21 cellular contexts compared by ENCODE assay signal in genomic region chr6:165641672-165642156, GRCh38. TPM values are rescaled to one million over a fixed set of nuclear protein-coding genes. Genes with fewer than 3 reads are reported as not detected.
"Had no signal": no experiment of that assay in that cellular context is flagged by ENCODE, and none has a peak within 500 bp of the region (broad histone marks: within the 10 kb centered on the region; RNA-seq: fewer than 3 reads in every experiment).

No MANE protein-coding gene starts in this region.

- H3K4me1 ChIP-seq: pancreas, suprapubic skin, upper lobe of left lung had no signal

- H3K27ac Mint-ChIP-seq: activated CD4-positive, alpha-beta T cell treated with anti-CD3 and anti-CD28 coated beads for 36 hours; activated naive CD4-positive, alpha-beta T cell treated with anti-CD3 and anti-CD28 coated beads, Interleukin-2, amount 50 U/mL, for 72 hours; activated T-helper 1 cell treated with anti-CD3 and anti-CD28 coated beads, Interleukin-12 subunit alpha, Interleukin-12 subunit beta, Interleukin-2, Interleukin-4 antibody, amounts not matched to agents 30 ng/mL and 10 ng/mL and 1 ng/mL, durations not matched to agents 14 hours and 24 hours and 36 hours; dendritic cell treated with granulocyte-macrophage colony-stimulating factor and Interleukin-4, amounts not matched to agents 40 ng/mL and 50 ng/mL, for 4 days; memory B cell; naive thymus-derived CD8-positive, alpha-beta T cell; stimulated activated naive CD8-positive, alpha-beta T cell treated with anti-CD3 and anti-CD28 coated beads, Interleukin-15, Interleukin-2, amounts not matched to agents 100 ng/mL and 50 ng/mL, for 24 hours; WTC11 had no signal

- H3K36me3 ChIP-seq: gastroesophageal sphincter, heart left ventricle, neutrophil, pancreas, suprapubic skin, upper lobe of left lung had no signal

- H3K9me3 Mint-ChIP-seq: activated T-helper 1 cell treated with anti-CD3 and anti-CD28 coated beads, Interleukin-12 subunit alpha, Interleukin-12 subunit beta, Interleukin-2, Interleukin-4 antibody, amounts not matched to agents 30 ng/mL and 10 ng/mL and 1 ng/mL, durations not matched to agents 14 hours and 24 hours and 36 hours; dendritic cell treated with granulocyte-macrophage colony-stimulating factor and Interleukin-4, amounts not matched to agents 40 ng/mL and 50 ng/mL, for 4 days; stimulated activated naive CD8-positive, alpha-beta T cell treated with anti-CD3 and anti-CD28 coated beads, Interleukin-15, Interleukin-2, amounts not matched to agents 100 ng/mL and 50 ng/mL, for 24 hours; WTC11 had no signal

- H3K4me3 ChIP-seq: gastroesophageal sphincter, heart left ventricle, pancreas, suprapubic skin, upper lobe of left lung had no signal

- H3K27me3 ChIP-seq: heart left ventricle, neutrophil, pancreas, suprapubic skin, upper lobe of left lung had no signal

- H3K9me3 ChIP-seq: gastroesophageal sphincter, heart left ventricle, neutrophil, pancreas, suprapubic skin, upper lobe of left lung had no signal

- H3K4me3 Mint-ChIP-seq: activated CD4-positive, alpha-beta T cell treated with anti-CD3 and anti-CD28 coated beads for 36 hours; activated T-helper 1 cell treated with anti-CD3 and anti-CD28 coated beads, Interleukin-12 subunit alpha, Interleukin-12 subunit beta, Interleukin-2, Interleukin-4 antibody, amounts not matched to agents 30 ng/mL and 10 ng/mL and 1 ng/mL, durations not matched to agents 14 hours and 24 hours and 36 hours; dendritic cell treated with granulocyte-macrophage colony-stimulating factor and Interleukin-4, amounts not matched to agents 40 ng/mL and 50 ng/mL, for 4 days; memory B cell; naive thymus-derived CD8-positive, alpha-beta T cell; stimulated activated naive CD8-positive, alpha-beta T cell treated with anti-CD3 and anti-CD28 coated beads, Interleukin-15, Interleukin-2, amounts not matched to agents 100 ng/mL and 50 ng/mL, for 24 hours; WTC11 had no signal

- H3K36me3 Mint-ChIP-seq: activated naive CD4-positive, alpha-beta T cell treated with anti-CD3 and anti-CD28 coated beads, Interleukin-2, amount 50 U/mL, for 72 hours; memory B cell; naive thymus-derived CD8-positive, alpha-beta T cell; WTC11 had no signal

- ATAC-seq: activated CD4-positive, alpha-beta T cell treated with anti-CD3 and anti-CD28 coated beads for 36 hours; activated naive CD4-positive, alpha-beta T cell treated with anti-CD3 and anti-CD28 coated beads, Interleukin-2, amount 50 U/mL, for 72 hours; esophagus mucosa; gastroesophageal sphincter; naive thymus-derived CD8-positive, alpha-beta T cell; pancreas; WTC11 had no signal

- H3K27me3 Mint-ChIP-seq: dendritic cell treated with granulocyte-macrophage colony-stimulating factor and Interleukin-4, amounts not matched to agents 40 ng/mL and 50 ng/mL, for 4 days had no signal

- H3K4me1 Mint-ChIP-seq: activated CD4-positive, alpha-beta T cell treated with anti-CD3 and anti-CD28 coated beads for 36 hours; memory B cell; naive thymus-derived CD8-positive, alpha-beta T cell had no signal

- DNase-seq: activated CD4-positive, alpha-beta T cell treated with anti-CD3 and anti-CD28 coated beads for 36 hours; activated CD4-positive, alpha-beta T cell treated with anti-CD3 and anti-CD28 coated beads, Interleukin-2, amount 50 U/mL, for 48 hours; activated gamma-delta T cell treated with Interleukin-2 at 50 U/mL for 16 hours; activated T-cell treated with anti-CD3 and anti-CD28 coated beads for 4 hours; effector CD8-positive, alpha-beta T cell; heart left ventricle; left ventricle myocardium superior; naive thymus-derived CD8-positive, alpha-beta T cell; pancreas had no signal

RNA-seq across cellular contexts. Expression of gene PDE10A, which starts 21.3 kb away (rescaled TPM):
- total RNA-seq: activated CD4-positive, alpha-beta T cell treated with anti-CD3 and anti-CD28 coated beads for 36 hours; activated naive CD4-positive, alpha-beta T cell treated with anti-CD3 and anti-CD28 coated beads, Interleukin-2, amount 50 U/mL, for 72 hours; activated T-helper 1 cell treated with anti-CD3 and anti-CD28 coated beads, Interleukin-12 subunit alpha, Interleukin-12 subunit beta, Interleukin-2, Interleukin-4 antibody, amounts not matched to agents 30 ng/mL and 10 ng/mL and 1 ng/mL, durations not matched to agents 14 hours and 24 hours and 36 hours; naive thymus-derived CD8-positive, alpha-beta T cell; T-helper 2 cell treated with Interferon-gamma antibody and Interleukin-4, amounts not matched to agents 100 ng/mL and 5 ng/mL, for 36 hours had no signal
- polyA plus RNA-seq: naive thymus-derived CD8-positive, alpha-beta T cell had no signal
